ENCODE assay signal across 1 cellular context in the genomic region with DNA sequence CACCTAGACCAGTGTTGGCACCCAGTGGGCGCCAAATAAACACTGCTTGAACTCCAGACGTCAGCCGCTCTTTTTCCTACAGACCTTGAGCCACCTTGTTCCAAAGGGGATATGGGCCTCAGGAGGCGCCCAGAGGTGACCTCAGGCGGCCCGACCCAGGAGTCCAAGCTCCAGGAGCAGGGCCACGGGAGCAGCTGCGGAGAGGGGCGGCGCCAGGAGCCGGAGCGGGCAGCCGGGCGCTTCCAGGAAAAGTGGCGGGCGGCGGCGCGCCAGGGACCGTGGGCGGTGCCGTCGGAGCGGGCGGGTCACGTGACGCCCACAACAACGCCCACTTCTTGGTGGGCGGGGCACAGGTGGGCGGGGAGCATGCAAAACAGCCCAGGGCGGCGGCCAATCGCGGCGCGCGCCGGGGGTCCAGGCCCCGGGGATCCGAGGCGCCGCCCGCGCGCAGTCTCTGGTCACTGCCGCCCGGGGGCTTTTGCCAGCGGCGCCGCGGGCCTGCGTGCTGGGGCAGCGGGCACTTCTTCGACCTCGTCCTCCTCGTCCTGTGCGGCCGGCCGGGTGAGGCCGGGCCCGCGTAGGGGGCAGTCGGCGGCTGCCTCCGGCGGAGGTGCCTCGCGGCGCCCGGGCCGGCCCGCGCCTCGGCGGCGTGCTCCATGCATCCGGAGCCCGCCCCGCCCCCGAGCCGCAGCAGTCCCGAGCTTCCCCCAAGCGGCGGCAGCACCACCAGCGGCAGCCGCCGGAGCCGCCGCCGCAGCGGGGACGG.
TF ChIP-seq lines count a peak whose summit lies in the region.

A gene (plus strand): TSS at position 444 of the 766 bp plus-strand sequence.

TF ChIP-seq in HEK293, 187 proteins besides CTCF, POLR2A, EP300 and RAD21 (continued from another document and continues in another):
- TF ChIP-seq, protein P1, sequence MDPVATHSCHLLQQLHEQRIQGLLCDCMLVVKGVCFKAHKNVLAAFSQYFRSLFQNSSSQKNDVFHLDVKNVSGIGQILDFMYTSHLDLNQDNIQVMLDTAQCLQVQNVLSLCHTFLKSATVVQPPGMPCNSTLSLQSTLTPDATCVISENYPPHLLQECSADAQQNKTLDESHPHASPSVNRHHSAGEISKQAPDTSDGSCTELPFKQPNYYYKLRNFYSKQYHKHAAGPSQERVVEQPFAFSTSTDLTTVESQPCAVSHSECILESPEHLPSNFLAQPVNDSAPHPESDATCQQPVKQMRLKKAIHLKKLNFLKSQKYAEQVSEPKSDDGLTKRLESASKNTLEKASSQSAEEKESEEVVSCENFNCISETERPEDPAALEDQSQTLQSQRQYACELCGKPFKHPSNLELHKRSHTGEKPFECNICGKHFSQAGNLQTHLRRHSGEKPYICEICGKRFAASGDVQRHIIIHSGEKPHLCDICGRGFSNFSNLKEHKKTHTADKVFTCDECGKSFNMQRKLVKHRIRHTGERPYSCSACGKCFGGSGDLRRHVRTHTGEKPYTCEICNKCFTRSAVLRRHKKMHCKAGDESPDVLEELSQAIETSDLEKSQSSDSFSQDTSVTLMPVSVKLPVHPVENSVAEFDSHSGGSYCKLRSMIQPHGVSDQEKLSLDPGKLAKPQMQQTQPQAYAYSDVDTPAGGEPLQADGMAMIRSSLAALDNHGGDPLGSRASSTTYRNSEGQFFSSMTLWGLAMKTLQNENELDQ (tag by site-specific recombination; IDR thresholded peaks at IDR 0.05; ENCODE audit: low read depth): no peak
- no peak for TF ChIP-seq HOXA7 (CRISPR knock-in tag; IDR thresholded peaks at IDR 0.05; ENCODE audit: borderline replicate concordance)
- no peak for TF ChIP-seq ZNF221 (tag by site-specific recombination; IDR thresholded peaks at IDR 0.05; ENCODE audit: borderline replicate concordance)
- TF ChIP-seq ZNF610 (tag by site-specific recombination; IDR thresholded peaks at IDR 0.05; ENCODE audit: borderline replicate concordance): 0 out of 2 replicates have a peak, but pooled peaks have one; percentile 25
- TF ChIP-seq, protein P2, sequence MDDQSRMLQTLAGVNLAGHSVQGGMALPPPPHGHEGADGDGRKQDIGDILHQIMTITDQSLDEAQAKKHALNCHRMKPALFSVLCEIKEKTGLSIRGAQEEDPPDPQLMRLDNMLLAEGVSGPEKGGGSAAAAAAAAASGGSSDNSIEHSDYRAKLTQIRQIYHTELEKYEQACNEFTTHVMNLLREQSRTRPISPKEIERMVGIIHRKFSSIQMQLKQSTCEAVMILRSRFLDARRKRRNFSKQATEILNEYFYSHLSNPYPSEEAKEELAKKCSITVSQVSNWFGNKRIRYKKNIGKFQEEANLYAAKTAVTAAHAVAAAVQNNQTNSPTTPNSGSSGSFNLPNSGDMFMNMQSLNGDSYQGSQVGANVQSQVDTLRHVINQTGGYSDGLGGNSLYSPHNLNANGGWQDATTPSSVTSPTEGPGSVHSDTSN (CRISPR knock-in tag; IDR thresholded peaks at IDR 0.05): 0 out of 2 replicates have a peak, but pooled peaks have one; percentile 25
- no peak for TF ChIP-seq ZNF530 (tag by site-specific recombination; IDR thresholded peaks at IDR 0.05; ENCODE audit: low read depth)
- TF ChIP-seq ZNF223 (tag by site-specific recombination; IDR thresholded peaks at IDR 0.05): no peak
- TF ChIP-seq, protein P3, sequence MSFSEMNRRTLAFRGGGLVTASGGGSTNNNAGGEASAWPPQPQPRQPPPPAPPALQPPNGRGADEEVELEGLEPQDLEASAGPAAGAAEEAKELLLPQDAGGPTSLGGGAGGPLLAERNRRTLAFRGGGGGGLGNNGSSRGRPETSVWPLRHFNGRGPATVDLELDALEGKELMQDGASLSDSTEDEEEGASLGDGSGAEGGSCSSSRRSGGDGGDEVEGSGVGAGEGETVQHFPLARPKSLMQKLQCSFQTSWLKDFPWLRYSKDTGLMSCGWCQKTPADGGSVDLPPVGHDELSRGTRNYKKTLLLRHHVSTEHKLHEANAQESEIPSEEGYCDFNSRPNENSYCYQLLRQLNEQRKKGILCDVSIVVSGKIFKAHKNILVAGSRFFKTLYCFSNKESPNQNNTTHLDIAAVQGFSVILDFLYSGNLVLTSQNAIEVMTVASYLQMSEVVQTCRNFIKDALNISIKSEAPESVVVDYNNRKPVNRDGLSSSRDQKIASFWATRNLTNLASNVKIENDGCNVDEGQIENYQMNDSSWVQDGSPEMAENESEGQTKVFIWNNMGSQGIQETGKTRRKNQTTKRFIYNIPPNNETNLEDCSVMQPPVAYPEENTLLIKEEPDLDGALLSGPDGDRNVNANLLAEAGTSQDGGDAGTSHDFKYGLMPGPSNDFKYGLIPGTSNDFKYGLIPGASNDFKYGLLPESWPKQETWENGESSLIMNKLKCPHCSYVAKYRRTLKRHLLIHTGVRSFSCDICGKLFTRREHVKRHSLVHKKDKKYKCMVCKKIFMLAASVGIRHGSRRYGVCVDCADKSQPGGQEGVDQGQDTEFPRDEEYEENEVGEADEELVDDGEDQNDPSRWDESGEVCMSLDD (tag by site-specific recombination; IDR thresholded peaks at IDR 0.05): no peak
- TF ChIP-seq ZNF423 (tag by site-specific recombination; IDR thresholded peaks at IDR 0.05): peak; percentile 94
- TF ChIP-seq ZIC2 (tag by site-specific recombination; IDR thresholded peaks at IDR 0.05): peak; percentile 75
- TF ChIP-seq ZNF561 (tag by site-specific recombination; IDR thresholded peaks at IDR 0.05; ENCODE audit: borderline replicate concordance): peak; percentile 69; the same call in 1 of the 2 replicates
- TF ChIP-seq ZNF501 (tag by site-specific recombination; IDR thresholded peaks at IDR 0.05): 0 out of 2 replicates have a peak, but pooled peaks have one; percentile 40
- no peak for TF ChIP-seq ZNF114 (tag by site-specific recombination; IDR thresholded peaks at IDR 0.05)
- peak; percentile 96 for TF ChIP-seq IKZF3 (tag by site-specific recombination; IDR thresholded peaks at IDR 0.05)
- peak; percentile 90 for TF ChIP-seq GLIS1 (tag by site-specific recombination; IDR thresholded peaks at IDR 0.05)
- TF ChIP-seq ZNF837 (tag by site-specific recombination; IDR thresholded peaks at IDR 0.05): no peak
- TF ChIP-seq, protein P4, sequence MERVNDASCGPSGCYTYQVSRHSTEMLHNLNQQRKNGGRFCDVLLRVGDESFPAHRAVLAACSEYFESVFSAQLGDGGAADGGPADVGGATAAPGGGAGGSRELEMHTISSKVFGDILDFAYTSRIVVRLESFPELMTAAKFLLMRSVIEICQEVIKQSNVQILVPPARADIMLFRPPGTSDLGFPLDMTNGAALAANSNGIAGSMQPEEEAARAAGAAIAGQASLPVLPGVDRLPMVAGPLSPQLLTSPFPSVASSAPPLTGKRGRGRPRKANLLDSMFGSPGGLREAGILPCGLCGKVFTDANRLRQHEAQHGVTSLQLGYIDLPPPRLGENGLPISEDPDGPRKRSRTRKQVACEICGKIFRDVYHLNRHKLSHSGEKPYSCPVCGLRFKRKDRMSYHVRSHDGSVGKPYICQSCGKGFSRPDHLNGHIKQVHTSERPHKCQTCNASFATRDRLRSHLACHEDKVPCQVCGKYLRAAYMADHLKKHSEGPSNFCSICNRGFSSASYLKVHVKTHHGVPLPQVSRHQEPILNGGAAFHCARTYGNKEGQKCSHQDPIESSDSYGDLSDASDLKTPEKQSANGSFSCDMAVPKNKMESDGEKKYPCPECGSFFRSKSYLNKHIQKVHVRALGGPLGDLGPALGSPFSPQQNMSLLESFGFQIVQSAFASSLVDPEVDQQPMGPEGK (tag by site-specific recombination; IDR thresholded peaks at IDR 0.05): peak; percentile 45; the same call in 1 of the 2 replicates
- TF ChIP-seq ZNF843 (tag by site-specific recombination; IDR thresholded peaks at IDR 0.05): 0 out of 2 replicates have a peak, but pooled peaks have one; percentile 25
- TF ChIP-seq ZNF19 (tag by site-specific recombination; IDR thresholded peaks at IDR 0.05; ENCODE audit: low read depth): no peak
- TF ChIP-seq, protein P5, sequence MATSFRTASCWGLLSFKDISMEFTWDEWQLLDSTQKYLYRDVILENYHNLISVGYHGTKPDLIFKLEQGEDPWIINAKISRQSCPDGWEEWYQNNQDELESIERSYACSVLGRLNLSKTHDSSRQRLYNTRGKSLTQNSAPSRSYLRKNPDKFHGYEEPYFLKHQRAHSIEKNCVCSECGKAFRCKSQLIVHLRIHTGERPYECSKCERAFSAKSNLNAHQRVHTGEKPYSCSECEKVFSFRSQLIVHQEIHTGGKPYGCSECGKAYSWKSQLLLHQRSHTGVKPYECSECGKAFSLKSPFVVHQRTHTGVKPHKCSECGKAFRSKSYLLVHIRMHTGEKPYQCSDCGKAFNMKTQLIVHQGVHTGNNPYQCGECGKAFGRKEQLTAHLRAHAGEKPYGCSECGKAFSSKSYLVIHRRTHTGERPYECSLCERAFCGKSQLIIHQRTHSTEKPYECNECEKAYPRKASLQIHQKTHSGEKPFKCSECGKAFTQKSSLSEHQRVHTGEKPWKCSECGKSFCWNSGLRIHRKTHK (tag by site-specific recombination; IDR thresholded peaks at IDR 0.05): no peak
- TF ChIP-seq, protein P6, sequence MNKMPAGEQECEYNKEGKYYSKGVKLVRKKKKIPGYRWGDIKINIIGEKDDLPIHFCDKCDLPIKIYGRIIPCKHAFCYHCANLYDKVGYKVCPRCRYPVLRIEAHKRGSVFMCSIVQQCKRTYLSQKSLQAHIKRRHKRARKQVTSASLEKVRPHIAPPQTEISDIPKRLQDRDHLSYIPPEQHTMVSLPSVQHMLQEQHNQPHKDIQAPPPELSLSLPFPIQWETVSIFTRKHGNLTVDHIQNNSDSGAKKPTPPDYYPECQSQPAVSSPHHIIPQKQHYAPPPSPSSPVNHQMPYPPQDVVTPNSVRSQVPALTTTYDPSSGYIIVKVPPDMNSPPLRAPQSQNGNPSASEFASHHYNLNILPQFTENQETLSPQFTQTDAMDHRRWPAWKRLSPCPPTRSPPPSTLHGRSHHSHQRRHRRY (tag by site-specific recombination; IDR thresholded peaks at IDR 0.05): no peak
- TF ChIP-seq, protein P7, sequence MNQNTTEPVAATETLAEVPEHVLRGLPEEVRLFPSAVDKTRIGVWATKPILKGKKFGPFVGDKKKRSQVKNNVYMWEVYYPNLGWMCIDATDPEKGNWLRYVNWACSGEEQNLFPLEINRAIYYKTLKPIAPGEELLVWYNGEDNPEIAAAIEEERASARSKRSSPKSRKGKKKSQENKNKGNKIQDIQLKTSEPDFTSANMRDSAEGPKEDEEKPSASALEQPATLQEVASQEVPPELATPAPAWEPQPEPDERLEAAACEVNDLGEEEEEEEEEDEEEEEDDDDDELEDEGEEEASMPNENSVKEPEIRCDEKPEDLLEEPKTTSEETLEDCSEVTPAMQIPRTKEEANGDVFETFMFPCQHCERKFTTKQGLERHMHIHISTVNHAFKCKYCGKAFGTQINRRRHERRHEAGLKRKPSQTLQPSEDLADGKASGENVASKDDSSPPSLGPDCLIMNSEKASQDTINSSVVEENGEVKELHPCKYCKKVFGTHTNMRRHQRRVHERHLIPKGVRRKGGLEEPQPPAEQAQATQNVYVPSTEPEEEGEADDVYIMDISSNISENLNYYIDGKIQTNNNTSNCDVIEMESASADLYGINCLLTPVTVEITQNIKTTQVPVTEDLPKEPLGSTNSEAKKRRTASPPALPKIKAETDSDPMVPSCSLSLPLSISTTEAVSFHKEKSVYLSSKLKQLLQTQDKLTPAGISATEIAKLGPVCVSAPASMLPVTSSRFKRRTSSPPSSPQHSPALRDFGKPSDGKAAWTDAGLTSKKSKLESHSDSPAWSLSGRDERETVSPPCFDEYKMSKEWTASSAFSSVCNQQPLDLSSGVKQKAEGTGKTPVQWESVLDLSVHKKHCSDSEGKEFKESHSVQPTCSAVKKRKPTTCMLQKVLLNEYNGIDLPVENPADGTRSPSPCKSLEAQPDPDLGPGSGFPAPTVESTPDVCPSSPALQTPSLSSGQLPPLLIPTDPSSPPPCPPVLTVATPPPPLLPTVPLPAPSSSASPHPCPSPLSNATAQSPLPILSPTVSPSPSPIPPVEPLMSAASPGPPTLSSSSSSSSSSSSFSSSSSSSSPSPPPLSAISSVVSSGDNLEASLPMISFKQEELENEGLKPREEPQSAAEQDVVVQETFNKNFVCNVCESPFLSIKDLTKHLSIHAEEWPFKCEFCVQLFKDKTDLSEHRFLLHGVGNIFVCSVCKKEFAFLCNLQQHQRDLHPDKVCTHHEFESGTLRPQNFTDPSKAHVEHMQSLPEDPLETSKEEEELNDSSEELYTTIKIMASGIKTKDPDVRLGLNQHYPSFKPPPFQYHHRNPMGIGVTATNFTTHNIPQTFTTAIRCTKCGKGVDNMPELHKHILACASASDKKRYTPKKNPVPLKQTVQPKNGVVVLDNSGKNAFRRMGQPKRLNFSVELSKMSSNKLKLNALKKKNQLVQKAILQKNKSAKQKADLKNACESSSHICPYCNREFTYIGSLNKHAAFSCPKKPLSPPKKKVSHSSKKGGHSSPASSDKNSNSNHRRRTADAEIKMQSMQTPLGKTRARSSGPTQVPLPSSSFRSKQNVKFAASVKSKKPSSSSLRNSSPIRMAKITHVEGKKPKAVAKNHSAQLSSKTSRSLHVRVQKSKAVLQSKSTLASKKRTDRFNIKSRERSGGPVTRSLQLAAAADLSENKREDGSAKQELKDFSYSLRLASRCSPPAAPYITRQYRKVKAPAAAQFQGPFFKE (tag by site-specific recombination; IDR thresholded peaks at IDR 0.05; ENCODE audit: borderline replicate concordance): no peak
- peak; percentile 91 for TF ChIP-seq SP3 (tag by site-specific recombination; IDR thresholded peaks at IDR 0.05)
- TF ChIP-seq MYNN (tag by site-specific recombination; IDR thresholded peaks at IDR 0.05; ENCODE audit: borderline replicate concordance): no peak
- no peak for TF ChIP-seq ZSCAN16 (tag by site-specific recombination; IDR thresholded peaks at IDR 0.05)
- TF ChIP-seq SCRT1 (tag by site-specific recombination; IDR thresholded peaks at IDR 0.05; ENCODE audit: borderline replicate concordance): no peak
- TF ChIP-seq, protein P8, sequence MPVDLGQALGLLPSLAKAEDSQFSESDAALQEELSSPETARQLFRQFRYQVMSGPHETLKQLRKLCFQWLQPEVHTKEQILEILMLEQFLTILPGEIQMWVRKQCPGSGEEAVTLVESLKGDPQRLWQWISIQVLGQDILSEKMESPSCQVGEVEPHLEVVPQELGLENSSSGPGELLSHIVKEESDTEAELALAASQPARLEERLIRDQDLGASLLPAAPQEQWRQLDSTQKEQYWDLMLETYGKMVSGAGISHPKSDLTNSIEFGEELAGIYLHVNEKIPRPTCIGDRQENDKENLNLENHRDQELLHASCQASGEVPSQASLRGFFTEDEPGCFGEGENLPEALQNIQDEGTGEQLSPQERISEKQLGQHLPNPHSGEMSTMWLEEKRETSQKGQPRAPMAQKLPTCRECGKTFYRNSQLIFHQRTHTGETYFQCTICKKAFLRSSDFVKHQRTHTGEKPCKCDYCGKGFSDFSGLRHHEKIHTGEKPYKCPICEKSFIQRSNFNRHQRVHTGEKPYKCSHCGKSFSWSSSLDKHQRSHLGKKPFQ (tag by site-specific recombination; IDR thresholded peaks at IDR 0.05): no peak
- TF ChIP-seq ZNF544 (tag by site-specific recombination; IDR thresholded peaks at IDR 0.05): no peak
- TF ChIP-seq ZNF350 (tag by site-specific recombination; IDR thresholded peaks at IDR 0.05): no peak
- no peak for TF ChIP-seq ZNF23 (tag by site-specific recombination; IDR thresholded peaks at IDR 0.05; ENCODE audit: borderline replicate concordance)
- TF ChIP-seq, protein P9, sequence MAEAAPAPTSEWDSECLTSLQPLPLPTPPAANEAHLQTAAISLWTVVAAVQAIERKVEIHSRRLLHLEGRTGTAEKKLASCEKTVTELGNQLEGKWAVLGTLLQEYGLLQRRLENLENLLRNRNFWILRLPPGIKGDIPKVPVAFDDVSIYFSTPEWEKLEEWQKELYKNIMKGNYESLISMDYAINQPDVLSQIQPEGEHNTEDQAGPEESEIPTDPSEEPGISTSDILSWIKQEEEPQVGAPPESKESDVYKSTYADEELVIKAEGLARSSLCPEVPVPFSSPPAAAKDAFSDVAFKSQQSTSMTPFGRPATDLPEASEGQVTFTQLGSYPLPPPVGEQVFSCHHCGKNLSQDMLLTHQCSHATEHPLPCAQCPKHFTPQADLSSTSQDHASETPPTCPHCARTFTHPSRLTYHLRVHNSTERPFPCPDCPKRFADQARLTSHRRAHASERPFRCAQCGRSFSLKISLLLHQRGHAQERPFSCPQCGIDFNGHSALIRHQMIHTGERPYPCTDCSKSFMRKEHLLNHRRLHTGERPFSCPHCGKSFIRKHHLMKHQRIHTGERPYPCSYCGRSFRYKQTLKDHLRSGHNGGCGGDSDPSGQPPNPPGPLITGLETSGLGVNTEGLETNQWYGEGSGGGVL (tag by site-specific recombination; IDR thresholded peaks at IDR 0.05): no peak
